ENCODE assay signal across 21 cellular contexts in the genomic region with DNA sequence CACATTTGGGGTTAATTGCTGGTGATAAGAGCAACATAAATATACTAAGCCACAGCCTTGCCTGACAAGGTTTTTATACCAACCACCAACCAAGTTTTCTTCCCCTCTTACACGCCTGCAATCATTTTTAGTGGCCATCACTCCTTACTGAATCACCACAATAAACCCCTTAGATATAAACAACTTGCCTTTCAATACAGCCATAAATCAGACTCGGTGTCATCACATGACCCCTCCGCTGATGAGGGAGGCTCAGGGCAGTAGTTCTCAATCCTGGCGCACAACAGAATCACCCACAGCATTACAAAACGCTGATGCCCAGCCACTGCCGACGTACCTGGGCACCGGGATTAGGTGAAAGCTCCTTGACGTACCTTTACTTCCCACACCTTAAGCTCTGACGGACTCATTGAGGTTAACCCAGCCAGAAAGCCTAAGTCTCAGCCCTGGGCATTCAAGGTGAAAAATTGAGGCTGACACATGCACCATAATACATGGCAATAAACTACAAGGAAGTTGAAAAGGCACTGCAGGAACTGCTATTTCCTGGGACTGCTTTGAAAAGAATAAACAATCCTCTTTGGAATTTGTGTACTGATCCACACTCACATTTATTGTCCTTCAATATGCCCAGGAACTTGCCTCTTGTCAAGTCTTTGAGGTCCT. TPM values are rescaled to one million over a fixed set of nuclear protein-coding genes. Genes with fewer than 3 reads are reported as not detected.
DNase-seq lines count a peak whose midpoint lies in the region; ATAC-seq and TF ChIP-seq lines count a peak whose summit lies in the region.
"Had no signal": no experiment of that assay in that cellular context is flagged by ENCODE, and none has a peak within 500 bp of the region (broad histone marks: within the 10 kb centered on the region; RNA-seq: fewer than 3 reads in every experiment).

No MANE protein-coding gene starts in this region.

- 56 to 66% (median 64%) methylated on average over 10 of the region's 10 CpGs for WGBS in heart left ventricle, 4 donors

- H3K9me3 Mint-ChIP-seq in nephron (no peaks in the 10 kb centered on the region), type B pancreatic cell (no peaks in the 10 kb centered on the region)
- H3K9me3 Mint-ChIP-seq: IgD-negative memory B cell had no signal

- peak overlapping the region in 7 of 12 donors; percentile 32 to 92 (median 69) for H3K27ac ChIP-seq in heart left ventricle
- H3K27ac ChIP-seq in caudate nucleus (ENCODE audit: low read depth, low read length), result peak overlapping the region; percentile 75
- H3K27ac ChIP-seq: cardiac muscle cell, psoas muscle, uterus had no signal

- no peak overlapping the region for H3K4me3 ChIP-seq in heart left ventricle
- H3K4me3 ChIP-seq: cardiac muscle cell, psoas muscle, uterus had no signal

- H3K27me3 ChIP-seq in heart left ventricle, result no peaks in the 10 kb centered on the region
- H3K27me3 ChIP-seq: cardiac muscle cell, uterus had no signal

- H3K36me3 Mint-ChIP-seq in nephron (ENCODE audit: low read depth), result no peaks in the 10 kb centered on the region
- no peaks in the 10 kb centered on the region for H3K36me3 Mint-ChIP-seq in type B pancreatic cell
- peaks cover 2% of the 10 kb centered on the region for H3K36me3 Mint-ChIP-seq in T-helper 17 cell (ENCODE audit: low read depth)
- H3K36me3 Mint-ChIP-seq: IgD-negative memory B cell had no signal

- no peak overlapping the region for H3K4me3 Mint-ChIP-seq in nephron
- no peak overlapping the region for H3K4me3 Mint-ChIP-seq in type B pancreatic cell
- no peak overlapping the region for H3K4me3 Mint-ChIP-seq in T-helper 17 cell
- H3K4me3 Mint-ChIP-seq: IgD-negative memory B cell had no signal

- intact Hi-C loops in heart left ventricle (cut with DNase I), result loop anchor here in 1 of 10 donors (5.0 kb wide), 1 partner anchor 89 kb away; no protein-coding TSS in a partner anchor
- intact Hi-C loops in left cardiac atrium (cut with DNase I), result no loop called here

- no peak for TF ChIP-seq CTCF in heart left ventricle (IDR thresholded peaks at IDR 0.05)
- TF ChIP-seq CTCF in nephron (IDR thresholded peaks at IDR 0.05; ENCODE audit: unreplicated experiment in 3 of 3), result no peak
- TF ChIP-seq CTCF in type B pancreatic cell (conservative IDR thresholded peaks at IDR 0.05), result no peak

- peaks cover 0 to 92% (median 45%) of the 10 kb centered on the region in 12 donors for H3K4me1 ChIP-seq in heart left ventricle
- H3K4me1 ChIP-seq: psoas muscle, uterus had no signal

- H3K36me3 ChIP-seq in heart left ventricle, result no peaks in the 10 kb centered on the region
- H3K36me3 ChIP-seq: cardiac muscle cell, uterus had no signal

- H3K4me1 Mint-ChIP-seq in nephron, result peaks cover 13% of the 10 kb centered on the region
- H3K4me1 Mint-ChIP-seq in type B pancreatic cell (ENCODE audit: unreplicated experiment), result peaks cover 18% of the 10 kb centered on the region
- no peaks in the 10 kb centered on the region for H3K4me1 Mint-ChIP-seq in T-helper 17 cell
- H3K4me1 Mint-ChIP-seq: IgD-negative memory B cell had no signal

- H3K27me3 Mint-ChIP-seq in nephron (ENCODE audit: low read depth), result peaks cover 20% of the 10 kb centered on the region
- H3K27me3 Mint-ChIP-seq in type B pancreatic cell, result peaks cover 5% of the 10 kb centered on the region
- H3K27me3 Mint-ChIP-seq in T-helper 17 cell, result peaks cover 42% of the 10 kb centered on the region

- ATAC-seq in heart left ventricle (no peak), left cardiac atrium (no peak), T-helper 17 cell (no peak)
- ATAC-seq: Panc1, psoas muscle had no signal

- TF ChIP-seq POLR2A in heart left ventricle (IDR thresholded peaks at IDR 0.05), result no peak

- H3K9me3 ChIP-seq in heart left ventricle (no peaks in the 10 kb centered on the region), T-helper 17 cell (ENCODE audit: control insufficient read depth, low read length, poor library complexity, severe bottlenecking) (no peaks in the 10 kb centered on the region)
- H3K9me3 ChIP-seq: psoas muscle, uterus had no signal

- no peak for DNase-seq in heart left ventricle
- DNase-seq in left cardiac atrium, result no peak
- DNase-seq in caudate nucleus (lab: John Stamatoyannopoulos, UW), result peak in 3 of 61 donors; percentile 23 to 26 (median 24)
- no peak for DNase-seq in type B pancreatic cell (ENCODE audit: extremely low spot score, unreplicated experiment)
- no peak for DNase-seq in T-helper 17 cell
- no peak for DNase-seq in stimulated activated CD4-positive, alpha-beta T cell treated with anti-CD3 and anti-CD28 coated beads, Interleukin-2, amount 100 ng/mL, for 48 hours
- no peak for DNase-seq in NCI-H226
- DNase-seq: activated CD4-positive, CD25-positive, alpha-beta regulatory T cell; activated CD8-positive, alpha-beta memory T cell treated with anti-CD3 and anti-CD28 coated beads, Interleukin-2, amount 50 U/mL, for 4 hours; activated naive CD4-positive, alpha-beta T cell treated with anti-CD3 and anti-CD28 coated beads, Interleukin-2, amount 50 U/mL, for 16 hours; Calu3; GOT3; NCI-H1105; psoas muscle; SW 1271; uterus had no signal

- peak overlapping the region in 2 of 3 experiments; percentile 46 to 68 for H3K27ac Mint-ChIP-seq in nephron
- peak overlapping the region; percentile 2 for H3K27ac Mint-ChIP-seq in type B pancreatic cell
- H3K27ac Mint-ChIP-seq in T-helper 17 cell, result no peak overlapping the region
- H3K27ac Mint-ChIP-seq: IgD-negative memory B cell had no signal

RNA-seq across cellular contexts. Expression of gene ADCY5, which starts 17.1 kb away (rescaled TPM):
- total RNA-seq in heart left ventricle, result 100 to 1,000 TPM; 106 to 276 (median 170) TPM
- polyA plus RNA-seq in heart left ventricle, result 10 to 100 TPM; 78.5 to 84.1 TPM
- 100 to 1,000 TPM; 104 to 134 TPM for total RNA-seq in left cardiac atrium
- total RNA-seq in type B pancreatic cell (ENCODE audit: low replicate concordance), result 4.0 and 9.1 TPM in 2 replicates
- not detected for total RNA-seq in T-helper 17 cell
- total RNA-seq: glomerular endothelial cell had no signal
- polyA plus RNA-seq: IgD-negative memory B cell had no signal

Comparison
In these comparisons a context has a peak if more than half of its experiments do, and no peak if none do; other contexts are left out.
1. RNA of gene ADCY5, which starts 17.1 kb away (total RNA-seq): 106 to 276 TPM in heart left ventricle and 104 to 134 TPM in left cardiac atrium; 4.0 to 9.1 TPM in type B pancreatic cell and not detected in T-helper 17 cell; every median in the first group is over 10 times any median in the second.